15 cellular contexts compared by ENCODE assay signal in genomic region chr7:33325754-33326484, GRCh38.
DNase-seq lines count a peak whose midpoint lies in the region; ATAC-seq and TF ChIP-seq lines count a peak whose summit lies in the region.
"Had no signal": no experiment of that assay in that cellular context is flagged by ENCODE, and none has a peak within 500 bp of the region (broad histone marks: within the 10 kb centered on the region; RNA-seq: fewer than 3 reads in every experiment).

No MANE protein-coding gene starts in this region.

- peak; percentile 63 to 74 for ATAC-seq in lower lobe of right lung
- peak in 1 of 2 donors; percentile 62 for ATAC-seq in upper lobe of left lung (ENCODE audit: low FRiP score in 2 of 2)
- ATAC-seq in GM21360 (IDR thresholded peaks at IDR 0.05; ENCODE audit: unreplicated experiment): no peak
- ATAC-seq in GM18519 (IDR thresholded peaks at IDR 0.05; ENCODE audit: low FRiP score, unreplicated experiment): no peak

- TF ChIP-seq EP300 in upper lobe of left lung (IDR thresholded peaks at IDR 0.05): peak in 1 of 4 donors; percentile 26

- WGBS in upper lobe of left lung, 2 donors: 74 to 83% methylated on average over 3 to 4 of the region's 4 CpGs

- no peak for TF ChIP-seq CTCF in fibroblast of mammary gland (conservative IDR thresholded peaks at IDR 0.05; ENCODE audit: control insufficient read depth, insufficient read depth, low read depth, low read length)
- TF ChIP-seq CTCF in lower lobe of right lung (IDR thresholded peaks at IDR 0.05): no peak
- TF ChIP-seq CTCF in upper lobe of left lung (IDR thresholded peaks at IDR 0.05): no peak

- TF ChIP-seq POLR2A in upper lobe of left lung (IDR thresholded peaks at IDR 0.05): no peak

- no peaks in the 10 kb centered on the region for H3K36me3 ChIP-seq in lower lobe of right lung
- H3K36me3 ChIP-seq in upper lobe of left lung: no peaks in the 10 kb centered on the region
- H3K36me3 ChIP-seq: BLaER1 had no signal

- no peak overlapping the region for H3K4me3 ChIP-seq in fibroblast of mammary gland (ENCODE audit: control insufficient read depth, low read depth, low read length)
- H3K4me3 ChIP-seq in lower lobe of right lung: no peak overlapping the region
- H3K4me3 ChIP-seq in upper lobe of left lung: no peak overlapping the region
- H3K4me3 ChIP-seq: BLaER1, GM23248 had no signal

- H3K4me1 ChIP-seq in lower lobe of right lung (no peaks in the 10 kb centered on the region), upper lobe of left lung (no peaks in the 10 kb centered on the region)
- H3K4me1 ChIP-seq: BLaER1 had no signal

- H3K9me3 ChIP-seq in lower lobe of right lung (peaks cover 5% of the 10 kb centered on the region), upper lobe of left lung (no peaks in the 10 kb centered on the region)
- H3K9me3 ChIP-seq: BLaER1 had no signal

- intact Hi-C loops in lower lobe of right lung (cut with DNase I): no loop called here

- H3K27ac ChIP-seq in lower lobe of right lung (no peak overlapping the region), upper lobe of left lung (peak overlapping the region in 3 of 4 donors; percentile 6 to 69 (median 50))
- H3K27ac ChIP-seq: BLaER1, GM23248 had no signal

- peak; percentile 12 for DNase-seq in RPMI7951 (ENCODE audit: low read depth)
- peak; percentile 4 for DNase-seq in fibroblast of mammary gland (ENCODE audit: low read depth)
- DNase-seq in lower lobe of right lung: no peak
- DNase-seq in upper lobe of left lung: peak in 1 of 2 donors; percentile 39
- DNase-seq in NCI-H2196 treated with DMSO at 0.1 percent for 48 hours (lab: John Stamatoyannopoulos, UW; ENCODE audit: unreplicated experiment): no peak
- DNase-seq: 8988T; CD4-positive, alpha-beta memory T cell; DMS79 treated with DMSO at 0.1 percent for 48 hours; GF-D8; GM23248; HCEC 1CT; IMR-90 had no signal

- H3K27me3 ChIP-seq in lower lobe of right lung (ENCODE audit: low read depth) (no peaks in the 10 kb centered on the region), upper lobe of left lung (no peaks in the 10 kb centered on the region)
- H3K27me3 ChIP-seq: BLaER1 had no signal

Comparison
In these comparisons a context has a peak if more than half of its experiments do, and no peak if none do; other contexts are left out.
1. DNase-seq: peak in RPMI7951 (single experiment) and fibroblast of mammary gland (single experiment); none in lower lobe of right lung (single experiment) and NCI-H2196 treated with DMSO at 0.1 percent for 48 hours (single experiment).
2. ATAC-seq: peak in lower lobe of right lung (2 of 2); none in GM21360 (single experiment) and GM18519 (single experiment).